1 cellular context compared by ENCODE assay signal in the genomic region with DNA sequence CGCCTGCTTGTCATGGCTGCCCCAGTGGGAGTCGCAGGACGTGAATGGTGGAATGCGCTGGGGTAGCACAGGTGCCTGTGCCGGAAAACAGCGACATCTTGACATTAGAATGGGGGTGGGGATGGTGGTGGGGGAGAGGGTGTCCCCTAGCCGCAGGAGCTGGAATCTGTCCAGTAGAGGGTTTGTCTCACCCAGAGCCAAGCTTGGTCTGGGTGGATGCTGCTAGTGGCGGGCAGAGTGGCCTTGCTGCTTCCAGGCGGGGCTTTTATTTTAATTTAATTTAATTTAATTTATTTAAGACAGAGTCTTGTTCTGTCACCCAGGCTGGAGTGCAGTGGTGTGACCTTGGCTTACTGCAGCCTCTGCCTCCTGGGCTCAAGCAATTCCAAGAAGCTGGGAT.
TF ChIP-seq lines count a peak whose summit lies in the region.

No MANE protein-coding gene starts in this region.

TF ChIP-seq in HCT116, 20 proteins besides CTCF, POLR2A, EP300 and RAD21:
- TF ChIP-seq EZH2phosphoT487 (IDR thresholded peaks at IDR 0.05; ENCODE audit: borderline replicate concordance) (no peak), POLR2AphosphoS5 (IDR thresholded peaks at IDR 0.05; ENCODE audit: low read depth, low read length) (no peak), ZNF274 (IDR thresholded peaks at IDR 0.05; ENCODE audit: low read depth, low read length) (no peak), MAX (IDR thresholded peaks at IDR 0.05) (no peak), ZBTB33 (IDR thresholded peaks at IDR 0.05; ENCODE audit: extremely low read depth, insufficient replicate concordance, low read length) (no peak), SIN3A (IDR thresholded peaks at IDR 0.05; ENCODE audit: low read depth) (no peak), SRF (IDR thresholded peaks at IDR 0.05; ENCODE audit: low read depth) (no peak), EZH2 (IDR thresholded peaks at IDR 0.05) (no peak), FOSL1 (IDR thresholded peaks at IDR 0.05; ENCODE audit: low read depth) (no peak), JUND (IDR thresholded peaks at IDR 0.05) (no peak), TCF7L2 (IDR thresholded peaks at IDR 0.05; ENCODE audit: borderline replicate concordance, extremely low read depth, insufficient read depth, insufficient read length) (no peak), CEBPB (IDR thresholded peaks at IDR 0.05; ENCODE audit: low read depth) (no peak), YY1 (IDR thresholded peaks at IDR 0.05; ENCODE audit: extremely low read depth, insufficient replicate concordance, low read depth, low read length) (no peak)
- TF ChIP-seq, protein P1, sequence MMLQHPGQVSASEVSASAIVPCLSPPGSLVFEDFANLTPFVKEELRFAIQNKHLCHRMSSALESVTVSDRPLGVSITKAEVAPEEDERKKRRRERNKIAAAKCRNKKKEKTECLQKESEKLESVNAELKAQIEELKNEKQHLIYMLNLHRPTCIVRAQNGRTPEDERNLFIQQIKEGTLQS (IDR thresholded peaks at IDR 0.05) = no peak
